ENCODE assay signal across 12 cellular contexts in the genomic region with DNA sequence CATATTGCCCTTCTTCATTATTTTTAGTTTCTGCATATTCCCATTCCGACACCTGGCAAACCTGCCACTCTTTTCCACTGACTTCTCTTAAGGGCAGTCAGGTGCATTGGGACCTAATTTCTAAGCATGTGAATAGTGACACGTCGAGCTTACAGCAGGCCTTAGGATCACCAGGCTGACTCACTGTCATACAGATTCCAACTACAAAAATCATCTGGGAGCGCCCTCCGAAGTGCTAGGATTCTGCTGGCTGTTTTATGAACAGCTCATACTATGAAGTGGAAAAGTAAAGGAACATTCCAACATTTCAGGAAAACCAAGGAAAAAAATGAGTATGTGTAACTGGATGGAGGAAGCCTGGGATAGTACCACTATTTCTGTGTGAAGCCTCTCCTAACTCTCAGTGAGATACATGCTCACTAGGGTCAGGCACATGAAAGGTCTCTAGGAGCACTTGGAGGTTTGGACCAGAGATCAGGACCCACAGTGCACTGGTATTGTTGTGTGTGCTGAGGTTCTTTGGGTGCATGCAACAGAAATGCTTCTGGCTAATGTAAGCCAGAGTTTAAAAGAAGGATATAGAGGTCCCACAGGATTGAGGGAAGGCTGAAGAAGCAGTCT.
DNase-seq lines count a peak whose midpoint lies in the region; ATAC-seq and TF ChIP-seq lines count a peak whose summit lies in the region.
"Had no signal": no experiment of that assay in that cellular context is flagged by ENCODE, and none has a peak within 500 bp of the region (broad histone marks: within the 10 kb centered on the region; RNA-seq: fewer than 3 reads in every experiment).

No MANE protein-coding gene starts in this region.

- 33 to 100% methylated on average over 3 to 5 of the region's 5 CpGs for WGBS in gastroesophageal sphincter (ENCODE audit: low coverage in 1 of 2), 2 donors

- H3K4me1 ChIP-seq in gastroesophageal sphincter = peaks cover 0 to 27% (median 0%) of the 10 kb centered on the region in 3 donors
- H3K4me1 ChIP-seq: pancreas had no signal

- H3K9me3 ChIP-seq in gastroesophageal sphincter = peaks cover 0 to 10% (median 0%) of the 10 kb centered on the region in 3 donors
- H3K9me3 ChIP-seq: pancreas had no signal

- TF ChIP-seq POLR2A in gastroesophageal sphincter (IDR thresholded peaks at IDR 0.05) = no peak

- TF ChIP-seq CTCF in gastroesophageal sphincter (IDR thresholded peaks at IDR 0.05) = no peak

- ATAC-seq in gastroesophageal sphincter (peak; percentile 53), HG03159 (IDR thresholded peaks at IDR 0.05; ENCODE audit: unreplicated experiment) (no peak)
- ATAC-seq: activated naive CD8-positive, alpha-beta T cell treated with anti-CD3 and anti-CD28 coated beads, Interleukin-2, amount 50 U/mL, for 24 hours; T-cell had no signal

- no peaks in the 10 kb centered on the region for H3K36me3 ChIP-seq in gastroesophageal sphincter
- H3K36me3 ChIP-seq: pancreas had no signal

- peak; percentile 61 for DNase-seq in HK-2 (ENCODE audit: unreplicated experiment)
- peak; percentile 82 for DNase-seq in amniotic stem cell (lab: John Stamatoyannopoulos, UW)
- no peak for DNase-seq in T-helper 9 cell
- DNase-seq in NCI-H345 (lab: John Stamatoyannopoulos, UW) = no peak
- no peak for DNase-seq in stimulated activated CD8-positive, alpha-beta memory T cell treated with anti-CD3 and anti-CD28 coated beads, Interleukin-4, amount 100 ng/mL, for 48 hours
- DNase-seq: activated naive CD8-positive, alpha-beta T cell treated with anti-CD3 and anti-CD28 coated beads, Interleukin-2, amount 50 U/mL, for 24 hours; GOT3; pancreas; stimulated activated CD4-positive, alpha-beta T cell treated with anti-CD3 and anti-CD28 coated beads, Interleukin-4, amount 100 ng/mL, for 4 hours; T-cell had no signal

- no peak overlapping the region for H3K27ac ChIP-seq in gastroesophageal sphincter
- H3K27ac ChIP-seq: pancreas had no signal

- no peaks in the 10 kb centered on the region for H3K27me3 ChIP-seq in gastroesophageal sphincter
- H3K27me3 ChIP-seq: pancreas had no signal

- TF ChIP-seq EP300 in gastroesophageal sphincter (IDR thresholded peaks at IDR 0.05) = no peak

- no peak overlapping the region for H3K4me3 ChIP-seq in gastroesophageal sphincter
- H3K4me3 ChIP-seq: pancreas had no signal

Comparison
In these comparisons a context has a peak if more than half of its experiments do, and no peak if none do; other contexts are left out.
1. DNase-seq: peak in HK-2 (single experiment) and amniotic stem cell (single experiment); none in T-helper 9 cell (single experiment), NCI-H345 (single experiment) and stimulated activated CD8-positive, alpha-beta memory T cell treated with anti-CD3 and anti-CD28 coated beads, Interleukin-4, amount 100 ng/mL, for 48 hours (single experiment).